2 cellular contexts compared by ENCODE assay signal in the genomic region with DNA sequence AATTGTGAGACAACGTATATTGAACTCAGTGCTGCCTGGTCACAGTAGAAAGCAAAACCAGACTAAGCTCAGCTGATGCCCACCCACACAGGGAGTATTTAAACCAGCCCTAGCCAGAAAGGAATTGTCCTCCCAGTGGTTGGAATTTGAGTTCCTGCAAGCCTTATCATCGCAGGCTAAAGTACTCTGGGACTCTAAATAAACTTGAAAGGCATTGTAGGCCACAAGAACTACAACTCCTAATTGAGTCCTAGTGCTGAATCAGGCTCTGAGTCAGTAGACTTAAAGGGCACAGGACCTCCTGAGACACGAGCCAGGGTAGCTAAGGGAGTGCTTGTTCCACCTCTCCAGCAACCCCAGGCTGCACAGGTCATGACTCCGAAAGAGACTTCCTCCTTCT.
TF ChIP-seq lines count a peak whose summit lies in the region.

No MANE protein-coding gene starts in this region.

TF ChIP-seq in HCT116, 20 proteins besides CTCF, POLR2A, EP300 and RAD21 (continued from another document):
- TF ChIP-seq FOSL1 (IDR thresholded peaks at IDR 0.05; ENCODE audit: low read depth), result no peak
- TF ChIP-seq, protein P1, sequence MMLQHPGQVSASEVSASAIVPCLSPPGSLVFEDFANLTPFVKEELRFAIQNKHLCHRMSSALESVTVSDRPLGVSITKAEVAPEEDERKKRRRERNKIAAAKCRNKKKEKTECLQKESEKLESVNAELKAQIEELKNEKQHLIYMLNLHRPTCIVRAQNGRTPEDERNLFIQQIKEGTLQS (IDR thresholded peaks at IDR 0.05), result no peak
- TF ChIP-seq, protein P2, sequence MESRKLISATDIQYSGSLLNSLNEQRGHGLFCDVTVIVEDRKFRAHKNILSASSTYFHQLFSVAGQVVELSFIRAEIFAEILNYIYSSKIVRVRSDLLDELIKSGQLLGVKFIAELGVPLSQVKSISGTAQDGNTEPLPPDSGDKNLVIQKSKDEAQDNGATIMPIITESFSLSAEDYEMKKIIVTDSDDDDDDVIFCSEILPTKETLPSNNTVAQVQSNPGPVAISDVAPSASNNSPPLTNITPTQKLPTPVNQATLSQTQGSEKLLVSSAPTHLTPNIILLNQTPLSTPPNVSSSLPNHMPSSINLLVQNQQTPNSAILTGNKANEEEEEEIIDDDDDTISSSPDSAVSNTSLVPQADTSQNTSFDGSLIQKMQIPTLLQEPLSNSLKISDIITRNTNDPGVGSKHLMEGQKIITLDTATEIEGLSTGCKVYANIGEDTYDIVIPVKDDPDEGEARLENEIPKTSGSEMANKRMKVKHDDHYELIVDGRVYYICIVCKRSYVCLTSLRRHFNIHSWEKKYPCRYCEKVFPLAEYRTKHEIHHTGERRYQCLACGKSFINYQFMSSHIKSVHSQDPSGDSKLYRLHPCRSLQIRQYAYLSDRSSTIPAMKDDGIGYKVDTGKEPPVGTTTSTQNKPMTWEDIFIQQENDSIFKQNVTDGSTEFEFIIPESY (IDR thresholded peaks at IDR 0.05; ENCODE audit: extremely low read depth, insufficient replicate concordance, low read length), result no peak
- TF ChIP-seq SIN3A (IDR thresholded peaks at IDR 0.05; ENCODE audit: low read depth), result no peak
- TF ChIP-seq EZH2 (IDR thresholded peaks at IDR 0.05), result no peak
- TF ChIP-seq, protein P3, sequence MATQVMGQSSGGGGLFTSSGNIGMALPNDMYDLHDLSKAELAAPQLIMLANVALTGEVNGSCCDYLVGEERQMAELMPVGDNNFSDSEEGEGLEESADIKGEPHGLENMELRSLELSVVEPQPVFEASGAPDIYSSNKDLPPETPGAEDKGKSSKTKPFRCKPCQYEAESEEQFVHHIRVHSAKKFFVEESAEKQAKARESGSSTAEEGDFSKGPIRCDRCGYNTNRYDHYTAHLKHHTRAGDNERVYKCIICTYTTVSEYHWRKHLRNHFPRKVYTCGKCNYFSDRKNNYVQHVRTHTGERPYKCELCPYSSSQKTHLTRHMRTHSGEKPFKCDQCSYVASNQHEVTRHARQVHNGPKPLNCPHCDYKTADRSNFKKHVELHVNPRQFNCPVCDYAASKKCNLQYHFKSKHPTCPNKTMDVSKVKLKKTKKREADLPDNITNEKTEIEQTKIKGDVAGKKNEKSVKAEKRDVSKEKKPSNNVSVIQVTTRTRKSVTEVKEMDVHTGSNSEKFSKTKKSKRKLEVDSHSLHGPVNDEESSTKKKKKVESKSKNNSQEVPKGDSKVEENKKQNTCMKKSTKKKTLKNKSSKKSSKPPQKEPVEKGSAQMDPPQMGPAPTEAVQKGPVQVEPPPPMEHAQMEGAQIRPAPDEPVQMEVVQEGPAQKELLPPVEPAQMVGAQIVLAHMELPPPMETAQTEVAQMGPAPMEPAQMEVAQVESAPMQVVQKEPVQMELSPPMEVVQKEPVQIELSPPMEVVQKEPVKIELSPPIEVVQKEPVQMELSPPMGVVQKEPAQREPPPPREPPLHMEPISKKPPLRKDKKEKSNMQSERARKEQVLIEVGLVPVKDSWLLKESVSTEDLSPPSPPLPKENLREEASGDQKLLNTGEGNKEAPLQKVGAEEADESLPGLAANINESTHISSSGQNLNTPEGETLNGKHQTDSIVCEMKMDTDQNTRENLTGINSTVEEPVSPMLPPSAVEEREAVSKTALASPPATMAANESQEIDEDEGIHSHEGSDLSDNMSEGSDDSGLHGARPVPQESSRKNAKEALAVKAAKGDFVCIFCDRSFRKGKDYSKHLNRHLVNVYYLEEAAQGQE (IDR thresholded peaks at IDR 0.05; ENCODE audit: low read depth), result no peak
- no peak for TF ChIP-seq ZFX (IDR thresholded peaks at IDR 0.05)
- TF ChIP-seq TCF7L2 (IDR thresholded peaks at IDR 0.05; ENCODE audit: borderline replicate concordance, extremely low read depth, insufficient read depth, insufficient read length), result no peak
- no peak for TF ChIP-seq ELF1 (IDR thresholded peaks at IDR 0.05; ENCODE audit: borderline replicate concordance, low read depth)

TF ChIP-seq in WTC11, 78 proteins besides CTCF, POLR2A, EP300 and RAD21 (continued from another document):
- TF ChIP-seq, protein P4, sequence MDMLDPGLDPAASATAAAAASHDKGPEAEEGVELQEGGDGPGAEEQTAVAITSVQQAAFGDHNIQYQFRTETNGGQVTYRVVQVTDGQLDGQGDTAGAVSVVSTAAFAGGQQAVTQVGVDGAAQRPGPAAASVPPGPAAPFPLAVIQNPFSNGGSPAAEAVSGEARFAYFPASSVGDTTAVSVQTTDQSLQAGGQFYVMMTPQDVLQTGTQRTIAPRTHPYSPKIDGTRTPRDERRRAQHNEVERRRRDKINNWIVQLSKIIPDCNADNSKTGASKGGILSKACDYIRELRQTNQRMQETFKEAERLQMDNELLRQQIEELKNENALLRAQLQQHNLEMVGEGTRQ (CRISPR knock-in tag; IDR thresholded peaks at IDR 0.05), result no peak
- TF ChIP-seq, protein P5, sequence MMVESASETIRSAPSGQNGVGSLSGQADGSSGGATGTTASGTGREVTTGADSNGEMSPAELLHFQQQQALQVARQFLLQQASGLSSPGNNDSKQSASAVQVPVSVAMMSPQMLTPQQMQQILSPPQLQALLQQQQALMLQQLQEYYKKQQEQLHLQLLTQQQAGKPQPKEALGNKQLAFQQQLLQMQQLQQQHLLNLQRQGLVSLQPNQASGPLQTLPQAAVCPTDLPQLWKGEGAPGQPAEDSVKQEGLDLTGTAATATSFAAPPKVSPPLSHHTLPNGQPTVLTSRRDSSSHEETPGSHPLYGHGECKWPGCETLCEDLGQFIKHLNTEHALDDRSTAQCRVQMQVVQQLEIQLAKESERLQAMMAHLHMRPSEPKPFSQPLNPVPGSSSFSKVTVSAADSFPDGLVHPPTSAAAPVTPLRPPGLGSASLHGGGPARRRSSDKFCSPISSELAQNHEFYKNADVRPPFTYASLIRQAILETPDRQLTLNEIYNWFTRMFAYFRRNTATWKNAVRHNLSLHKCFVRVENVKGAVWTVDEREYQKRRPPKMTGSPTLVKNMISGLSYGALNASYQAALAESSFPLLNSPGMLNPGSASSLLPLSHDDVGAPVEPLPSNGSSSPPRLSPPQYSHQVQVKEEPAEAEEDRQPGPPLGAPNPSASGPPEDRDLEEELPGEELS (CRISPR knock-in tag; IDR thresholded peaks at IDR 0.05), result no peak
- TF ChIP-seq, protein P6, sequence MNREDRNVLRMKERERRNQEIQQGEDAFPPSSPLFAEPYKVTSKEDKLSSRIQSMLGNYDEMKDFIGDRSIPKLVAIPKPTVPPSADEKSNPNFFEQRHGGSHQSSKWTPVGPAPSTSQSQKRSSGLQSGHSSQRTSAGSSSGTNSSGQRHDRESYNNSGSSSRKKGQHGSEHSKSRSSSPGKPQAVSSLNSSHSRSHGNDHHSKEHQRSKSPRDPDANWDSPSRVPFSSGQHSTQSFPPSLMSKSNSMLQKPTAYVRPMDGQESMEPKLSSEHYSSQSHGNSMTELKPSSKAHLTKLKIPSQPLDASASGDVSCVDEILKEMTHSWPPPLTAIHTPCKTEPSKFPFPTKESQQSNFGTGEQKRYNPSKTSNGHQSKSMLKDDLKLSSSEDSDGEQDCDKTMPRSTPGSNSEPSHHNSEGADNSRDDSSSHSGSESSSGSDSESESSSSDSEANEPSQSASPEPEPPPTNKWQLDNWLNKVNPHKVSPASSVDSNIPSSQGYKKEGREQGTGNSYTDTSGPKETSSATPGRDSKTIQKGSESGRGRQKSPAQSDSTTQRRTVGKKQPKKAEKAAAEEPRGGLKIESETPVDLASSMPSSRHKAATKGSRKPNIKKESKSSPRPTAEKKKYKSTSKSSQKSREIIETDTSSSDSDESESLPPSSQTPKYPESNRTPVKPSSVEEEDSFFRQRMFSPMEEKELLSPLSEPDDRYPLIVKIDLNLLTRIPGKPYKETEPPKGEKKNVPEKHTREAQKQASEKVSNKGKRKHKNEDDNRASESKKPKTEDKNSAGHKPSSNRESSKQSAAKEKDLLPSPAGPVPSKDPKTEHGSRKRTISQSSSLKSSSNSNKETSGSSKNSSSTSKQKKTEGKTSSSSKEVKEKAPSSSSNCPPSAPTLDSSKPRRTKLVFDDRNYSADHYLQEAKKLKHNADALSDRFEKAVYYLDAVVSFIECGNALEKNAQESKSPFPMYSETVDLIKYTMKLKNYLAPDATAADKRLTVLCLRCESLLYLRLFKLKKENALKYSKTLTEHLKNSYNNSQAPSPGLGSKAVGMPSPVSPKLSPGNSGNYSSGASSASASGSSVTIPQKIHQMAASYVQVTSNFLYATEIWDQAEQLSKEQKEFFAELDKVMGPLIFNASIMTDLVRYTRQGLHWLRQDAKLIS (CRISPR knock-in tag; IDR thresholded peaks at IDR 0.05; ENCODE audit: borderline replicate concordance), result no peak
- no peak for TF ChIP-seq MYBL2 (CRISPR knock-in tag; IDR thresholded peaks at IDR 0.05)
